ENCODE assay signal across 1 cellular context in the genomic region with DNA sequence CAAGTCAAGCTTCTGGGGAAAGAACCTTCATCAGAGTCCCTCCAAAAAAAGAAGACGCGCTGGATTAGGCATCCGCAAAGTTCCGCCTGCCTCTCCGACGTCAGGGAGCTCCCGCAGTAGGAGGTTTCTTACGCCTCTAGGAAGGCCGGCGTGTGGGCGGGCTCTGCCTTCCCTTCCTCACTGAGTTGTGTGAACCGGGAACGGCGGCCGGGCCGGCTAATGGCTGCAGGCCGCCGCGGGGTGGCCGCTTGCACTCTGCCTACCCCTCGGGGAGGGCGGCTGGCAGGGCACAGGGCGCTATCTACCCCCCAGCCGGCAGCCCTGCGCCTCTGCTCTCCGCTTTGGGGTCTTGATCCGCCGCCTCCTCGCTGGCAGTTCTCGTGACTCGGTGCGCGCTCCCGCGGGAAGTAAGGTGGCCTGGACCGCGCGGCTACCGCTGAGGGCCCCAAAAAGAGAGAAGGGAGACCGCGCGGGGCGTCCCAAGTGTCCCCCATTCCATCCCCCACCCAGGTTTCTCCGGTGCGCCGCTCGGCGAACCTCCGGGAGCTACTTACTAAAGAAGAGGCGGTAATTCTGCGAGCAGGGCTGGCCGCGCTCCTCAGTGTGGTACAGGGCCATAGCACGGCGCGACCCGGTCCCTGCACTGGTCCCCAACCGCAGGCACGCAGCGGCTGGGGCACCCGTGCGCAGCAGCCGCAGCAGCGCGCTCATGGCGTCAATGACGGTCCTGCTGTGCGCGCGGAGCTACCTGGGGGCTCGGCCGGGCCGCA.
TF ChIP-seq lines count a peak whose summit lies in the region.

A gene (minus strand): TSS at position 723 of the 770 bp plus-strand sequence. CDS start 12 bp downstream, at position 711.

TF ChIP-seq in GM12878, 131 proteins besides CTCF, POLR2A, EP300 and RAD21 (continued from another document):
- TF ChIP-seq, protein P1, sequence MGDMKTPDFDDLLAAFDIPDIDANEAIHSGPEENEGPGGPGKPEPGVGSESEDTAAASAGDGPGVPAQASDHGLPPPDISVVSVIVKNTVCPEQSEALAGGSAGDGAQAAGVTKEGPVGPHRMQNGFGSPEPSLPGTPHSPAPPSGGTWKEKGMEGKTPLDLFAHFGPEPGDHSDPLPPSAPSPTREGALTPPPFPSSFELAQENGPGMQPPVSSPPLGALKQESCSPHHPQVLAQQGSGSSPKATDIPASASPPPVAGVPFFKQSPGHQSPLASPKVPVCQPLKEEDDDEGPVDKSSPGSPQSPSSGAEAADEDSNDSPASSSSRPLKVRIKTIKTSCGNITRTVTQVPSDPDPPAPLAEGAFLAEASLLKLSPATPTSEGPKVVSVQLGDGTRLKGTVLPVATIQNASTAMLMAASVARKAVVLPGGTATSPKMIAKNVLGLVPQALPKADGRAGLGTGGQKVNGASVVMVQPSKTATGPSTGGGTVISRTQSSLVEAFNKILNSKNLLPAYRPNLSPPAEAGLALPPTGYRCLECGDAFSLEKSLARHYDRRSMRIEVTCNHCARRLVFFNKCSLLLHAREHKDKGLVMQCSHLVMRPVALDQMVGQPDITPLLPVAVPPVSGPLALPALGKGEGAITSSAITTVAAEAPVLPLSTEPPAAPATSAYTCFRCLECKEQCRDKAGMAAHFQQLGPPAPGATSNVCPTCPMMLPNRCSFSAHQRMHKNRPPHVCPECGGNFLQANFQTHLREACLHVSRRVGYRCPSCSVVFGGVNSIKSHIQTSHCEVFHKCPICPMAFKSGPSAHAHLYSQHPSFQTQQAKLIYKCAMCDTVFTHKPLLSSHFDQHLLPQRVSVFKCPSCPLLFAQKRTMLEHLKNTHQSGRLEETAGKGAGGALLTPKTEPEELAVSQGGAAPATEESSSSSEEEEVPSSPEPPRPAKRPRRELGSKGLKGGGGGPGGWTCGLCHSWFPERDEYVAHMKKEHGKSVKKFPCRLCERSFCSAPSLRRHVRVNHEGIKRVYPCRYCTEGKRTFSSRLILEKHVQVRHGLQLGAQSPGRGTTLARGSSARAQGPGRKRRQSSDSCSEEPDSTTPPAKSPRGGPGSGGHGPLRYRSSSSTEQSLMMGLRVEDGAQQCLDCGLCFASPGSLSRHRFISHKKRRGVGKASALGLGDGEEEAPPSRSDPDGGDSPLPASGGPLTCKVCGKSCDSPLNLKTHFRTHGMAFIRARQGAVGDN (IDR thresholded peaks at IDR 0.05): peak; percentile 80
- TF ChIP-seq MXI1 (IDR thresholded peaks at IDR 0.05; ENCODE audit: low read depth, low read length): peak; percentile 72
- TF ChIP-seq, protein P2, sequence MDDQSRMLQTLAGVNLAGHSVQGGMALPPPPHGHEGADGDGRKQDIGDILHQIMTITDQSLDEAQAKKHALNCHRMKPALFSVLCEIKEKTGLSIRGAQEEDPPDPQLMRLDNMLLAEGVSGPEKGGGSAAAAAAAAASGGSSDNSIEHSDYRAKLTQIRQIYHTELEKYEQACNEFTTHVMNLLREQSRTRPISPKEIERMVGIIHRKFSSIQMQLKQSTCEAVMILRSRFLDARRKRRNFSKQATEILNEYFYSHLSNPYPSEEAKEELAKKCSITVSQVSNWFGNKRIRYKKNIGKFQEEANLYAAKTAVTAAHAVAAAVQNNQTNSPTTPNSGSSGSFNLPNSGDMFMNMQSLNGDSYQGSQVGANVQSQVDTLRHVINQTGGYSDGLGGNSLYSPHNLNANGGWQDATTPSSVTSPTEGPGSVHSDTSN (IDR thresholded peaks at IDR 0.05; ENCODE audit: insufficient replicate concordance, low read depth, low read length): no peak
- TF ChIP-seq CREB1 (IDR thresholded peaks at IDR 0.05; ENCODE audit: low read depth): peak; percentile 86
